In the genomic region with DNA sequence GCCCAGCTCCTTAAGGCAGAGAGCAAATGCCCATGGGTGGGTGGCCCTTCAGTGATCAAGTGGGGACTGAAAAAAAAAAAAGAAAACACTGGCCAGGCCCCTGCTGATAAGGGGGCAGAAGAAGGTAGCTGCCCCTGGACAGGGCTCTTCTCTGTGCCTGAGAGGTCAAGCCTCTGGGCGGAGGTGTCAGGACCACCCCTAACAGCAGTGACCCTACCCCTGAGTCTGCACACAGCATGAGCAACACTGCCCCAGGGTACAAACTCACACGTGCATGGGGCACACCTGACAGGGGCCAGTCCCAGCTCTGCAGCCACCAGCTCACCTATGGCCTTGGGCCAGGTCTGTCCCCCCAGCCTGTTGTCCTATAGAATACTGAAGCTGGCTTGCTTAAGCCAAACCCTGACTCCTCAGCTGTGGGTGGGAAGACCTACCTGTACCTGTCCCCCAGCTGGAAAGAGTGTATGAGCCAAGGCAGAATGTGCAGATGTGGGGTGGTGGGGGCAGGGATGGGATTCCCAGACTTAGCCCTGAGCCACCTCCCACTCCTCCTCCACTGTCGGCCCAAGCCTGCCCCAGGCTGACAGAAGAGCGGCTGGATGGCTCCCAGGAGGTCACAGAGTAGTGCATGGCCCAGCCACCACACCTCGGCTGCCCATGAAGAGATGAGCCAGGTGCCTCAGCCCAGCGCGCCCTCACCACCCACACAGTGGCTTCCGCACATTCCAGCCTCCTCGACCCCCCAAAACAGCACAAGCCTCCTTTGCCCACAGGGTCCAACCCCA, we compare ENCODE assay signal across 27 cellular contexts. TPM values are rescaled to one million over a fixed set of nuclear protein-coding genes. Genes with fewer than 3 reads are reported as not detected.
A peak's percentile ranks its signal among the peaks of the same experiment; 100 is the strongest.
DNase-seq lines count a peak whose midpoint lies in the region; ATAC-seq and TF ChIP-seq lines count a peak whose summit lies in the region.
"Had no signal": no experiment of that assay in that cellular context is flagged by ENCODE, and none has a peak within 500 bp of the region (broad histone marks: within the 10 kb centered on the region; RNA-seq: fewer than 3 reads in every experiment).

No MANE protein-coding gene starts in this region.

- H3K4me1 Mint-ChIP-seq in mesothelial cell of epicardium = peaks cover 31% of the 10 kb centered on the region

- no peak overlapping the region for H3K4me3 ChIP-seq in HEK293 (ENCODE audit: low read depth, low read length)
- peak overlapping the region in 1 of 2 donors; percentile 44 for H3K4me3 ChIP-seq in gastroesophageal sphincter
- peak overlapping the region in 3 of 4 donors; percentile 28 to 35 (median 34) for H3K4me3 ChIP-seq in stomach
- no peak overlapping the region for H3K4me3 ChIP-seq in coronary artery
- no peak overlapping the region for H3K4me3 ChIP-seq in thyroid gland (replicated peaks in 1 of 3)
- H3K4me3 ChIP-seq: BLaER1, SK-N-MC had no signal

- CTCF ChIA-PET in HEK293 (lab: Yijun Ruan, JAX) = interaction anchor here (0.7 to 1.8 kb wide), 5 partner anchors 8 to 56 kb away, joined by 3 to 8 read pairs (median 4); no protein-coding TSS in a partner anchor

- ATAC-seq in gastroesophageal sphincter = no peak
- ATAC-seq: activated T-cell treated with anti-CD3 and anti-CD28 coated beads, Interleukin-2, amount 50 U/mL, for 72 hours; naive thymus-derived CD8-positive, alpha-beta T cell had no signal

- no peak for DNase-seq in mesothelial cell of epicardium (ENCODE audit: low spot score in 2 of 2, unreplicated experiment in 2 of 2)
- no peak for DNase-seq in stomach
- DNase-seq in coronary artery (ENCODE audit: low spot score) = no peak
- no peak for DNase-seq in substantia nigra (lab: John Stamatoyannopoulos, UW)
- no peak for DNase-seq in thyroid gland
- DNase-seq: ACHN; activated CD4-positive, alpha-beta T cell treated with anti-CD3 and anti-CD28 coated beads for 4 hours; activated naive CD4-positive, alpha-beta T cell treated with anti-CD3 and anti-CD28 coated beads, Interleukin-2, amount 10 ng/mL, durations not matched to agents 7 days and 5 days; activated T-cell treated with anti-CD3 and anti-CD28 coated beads, Interleukin-2, amount 50 U/mL, for 72 hours; amniotic stem cell; COR-L47; H9; Kasumi-1; MV-4-11; NCI-H1694 treated with DMSO at 0.1 percent for 48 hours; NCI-H226; stimulated activated CD4-positive, alpha-beta T cell treated with anti-CD3 and anti-CD28 coated beads, Interleukin-15, amount 100 ng/mL, for 24 hours; stimulated activated naive CD8-positive, alpha-beta T cell treated with anti-CD3 and anti-CD28 coated beads, Interleukin-15, amount 100 ng/mL, for 72 hours had no signal

- TF ChIP-seq CTCF in HEK293 (tag by site-specific recombination; IDR thresholded peaks at IDR 0.05) (no peak), gastroesophageal sphincter (IDR thresholded peaks at IDR 0.05) (no peak), mesothelial cell of epicardium (IDR thresholded peaks at IDR 0.05; ENCODE audit: unreplicated experiment) (no peak), stomach (IDR thresholded peaks at IDR 0.05) (no peak), coronary artery (IDR thresholded peaks at IDR 0.05) (no peak), thyroid gland (IDR thresholded peaks at IDR 0.05) (no peak)

- TF ChIP-seq EP300 in gastroesophageal sphincter (IDR thresholded peaks at IDR 0.05) = no peak
- TF ChIP-seq EP300 in stomach (IDR thresholded peaks at IDR 0.05) = no peak

- peak overlapping the region; percentile 43 for H3K27ac Mint-ChIP-seq in mesothelial cell of epicardium
- H3K27ac Mint-ChIP-seq: activated naive CD4-positive, alpha-beta T cell treated with anti-CD3 and anti-CD28 coated beads, Interleukin-2, amount 10 ng/mL, durations not matched to agents 7 days and 5 days; activated T-cell treated with anti-CD3 and anti-CD28 coated beads, Interleukin-2, amount 50 U/mL, for 72 hours; H9; memory B cell had no signal

- TF ChIP-seq POLR2A in gastroesophageal sphincter (IDR thresholded peaks at IDR 0.05) = no peak
- no peak for TF ChIP-seq POLR2A in stomach (IDR thresholded peaks at IDR 0.05)
- TF ChIP-seq POLR2A in thyroid gland (IDR thresholded peaks at IDR 0.05) = no peak

- intact Hi-C loops in stomach (cut with DNase I; ENCODE audit: low total_unique reads) (no loop called here), thyroid gland (cut with DNase I) (no loop called here)

- no peaks in the 10 kb centered on the region for H3K9me3 Mint-ChIP-seq in mesothelial cell of epicardium
- H3K9me3 Mint-ChIP-seq: activated naive CD4-positive, alpha-beta T cell treated with anti-CD3 and anti-CD28 coated beads, Interleukin-2, amount 10 ng/mL, durations not matched to agents 7 days and 5 days; activated T-cell treated with anti-CD3 and anti-CD28 coated beads, Interleukin-2, amount 50 U/mL, for 72 hours; H9; memory B cell; stimulated activated naive CD8-positive, alpha-beta T cell treated with anti-CD3 and anti-CD28 coated beads, Interleukin-15, amount 100 ng/mL, for 72 hours had no signal

- H3K27me3 ChIP-seq in gastroesophageal sphincter (no peaks in the 10 kb centered on the region), stomach (peaks cover 0 to 55% (median 25%) of the 10 kb centered on the region in 3 donors), thyroid gland (no peaks in the 10 kb centered on the region)
- H3K27me3 ChIP-seq: BLaER1, pancreas had no signal

- POLR2A ChIA-PET in HEK293 (lab: Yijun Ruan, JAX) = interaction anchor here (0.5 kb wide), 1 partner anchor 19 kb away, joined by 6 read pairs; no protein-coding TSS in a partner anchor

- 40 to 80% methylated on average over 1 to 2 of the region's 9 CpGs for WGBS in gastroesophageal sphincter (ENCODE audit: low coverage in 1 of 2), 2 donors
- 71 to 100% (median 85%) methylated on average over 1 to 9 of the region's 9 CpGs for WGBS in stomach, 5 donors
- WGBS in thyroid gland, 2 donors = 82 to 84% methylated on average over 6 to 9 of the region's 9 CpGs

- no peaks in the 10 kb centered on the region for H3K4me1 ChIP-seq in HEK293 (ENCODE audit: control insufficient read depth, insufficient read depth, low read length)
- peaks cover 0 to 58% (median 29%) of the 10 kb centered on the region in 3 donors for H3K4me1 ChIP-seq in gastroesophageal sphincter
- peaks cover 16 to 39% (median 23%) of the 10 kb centered on the region in 4 donors for H3K4me1 ChIP-seq in stomach
- peaks cover 5 to 7% of the 10 kb centered on the region in 2 donors for H3K4me1 ChIP-seq in thyroid gland
- H3K4me1 ChIP-seq: pancreas had no signal

- H3K27ac ChIP-seq in HEK293 (ENCODE audit: extremely low read depth, low read depth, low read length) (no peak overlapping the region), gastroesophageal sphincter (peak overlapping the region in 3 of 4 donors; percentile 81 to 89 (median 85)), stomach (peak overlapping the region in 4 of 5 donors; percentile 56 to 78 (median 64)), coronary artery (no peak overlapping the region), substantia nigra (ENCODE audit: low read depth, low read length, poor library complexity, severe bottlenecking) (no peak overlapping the region), thyroid gland (no peak overlapping the region)
- H3K27ac ChIP-seq: BLaER1, breast epithelium, SK-N-MC had no signal

- H3K36me3 Mint-ChIP-seq in mesothelial cell of epicardium = no peaks in the 10 kb centered on the region
- H3K36me3 Mint-ChIP-seq: activated naive CD4-positive, alpha-beta T cell treated with anti-CD3 and anti-CD28 coated beads, Interleukin-2, amount 10 ng/mL, durations not matched to agents 7 days and 5 days had no signal

- H3K27me3 Mint-ChIP-seq in mesothelial cell of epicardium (ENCODE audit: low read depth) = no peaks in the 10 kb centered on the region

- H3K9me3 ChIP-seq in HEK293 (ENCODE audit: control insufficient read depth, insufficient read depth, low read depth, low read length) = no peaks in the 10 kb centered on the region
- H3K9me3 ChIP-seq in gastroesophageal sphincter = no peaks in the 10 kb centered on the region
- H3K9me3 ChIP-seq in stomach = no peaks in the 10 kb centered on the region
- no peaks in the 10 kb centered on the region for H3K9me3 ChIP-seq in thyroid gland
- H3K9me3 ChIP-seq: BLaER1, breast epithelium, pancreas had no signal

- H3K4me3 Mint-ChIP-seq in mesothelial cell of epicardium = peak overlapping the region; percentile 55
- H3K4me3 Mint-ChIP-seq: activated naive CD4-positive, alpha-beta T cell treated with anti-CD3 and anti-CD28 coated beads, Interleukin-2, amount 10 ng/mL, durations not matched to agents 7 days and 5 days; activated T-cell treated with anti-CD3 and anti-CD28 coated beads, Interleukin-2, amount 50 U/mL, for 72 hours; H9; memory B cell; naive thymus-derived CD8-positive, alpha-beta T cell; stimulated activated naive CD8-positive, alpha-beta T cell treated with anti-CD3 and anti-CD28 coated beads, Interleukin-15, amount 100 ng/mL, for 72 hours had no signal

- H3K36me3 ChIP-seq in HEK293 (ENCODE audit: control insufficient read depth in 2 of 2, insufficient read depth in 1 of 2, low read length in 2 of 2) = peaks cover 0 to 5% of the 10 kb centered on the region in 2 experiments; a peak in 1 of 3 replicates
- peaks cover 0 to 35% of the 10 kb centered on the region in 2 donors for H3K36me3 ChIP-seq in gastroesophageal sphincter
- H3K36me3 ChIP-seq in stomach = peaks cover 0 to 27% (median 8%) of the 10 kb centered on the region in 4 donors
- H3K36me3 ChIP-seq in thyroid gland = no peaks in the 10 kb centered on the region
- H3K36me3 ChIP-seq: breast epithelium, pancreas had no signal

TF ChIP-seq in HEK293, 187 proteins besides CTCF, POLR2A, EP300 and RAD21:
- TF ChIP-seq ZFHX2 (tag by site-specific recombination; conservative IDR thresholded peaks at IDR 0.05) = peak; percentile 71
- no peak for TF ChIP-seq ZNF768 (tag by site-specific recombination; IDR thresholded peaks at IDR 0.05)
- TF ChIP-seq EGR2 (tag by site-specific recombination; IDR thresholded peaks at IDR 0.05; ENCODE audit: low read depth) = peak; percentile 77

RNA-seq across cellular contexts. Expression of a gene that starts 23.7 kb away (rescaled TPM):
- 10 to 100 TPM; 26.6 to 63.8 (median 36.3) TPM for total RNA-seq in gastroesophageal sphincter
- 11.2 to 12.3 TPM (median 11.7 TPM) in 3 replicates for total RNA-seq in mesothelial cell of epicardium
- total RNA-seq in stomach = 10 to 100 TPM in 2 of 5 donors, 1 to 10 TPM in 3; 4.5 to 77.7 (median 8.8) TPM
- 10 to 100 TPM in 1 of 3 donors, 1 to 10 TPM in 2; 4.0 to 13.4 (median 4.2) TPM for polyA plus RNA-seq in stomach
- under 1 TPM; 0.33 to 0.93 (median 0.63) TPM for total RNA-seq in thyroid gland
- total RNA-seq: RPMI7951 had no signal

RNA-seq across cellular contexts. Expression of a gene that starts 36.4 kb away (rescaled TPM):
- 10 to 100 TPM in 2 of 4 donors, 1 to 10 TPM in 2; 6.8 to 29.4 (median 13.5) TPM for total RNA-seq in gastroesophageal sphincter
- total RNA-seq in mesothelial cell of epicardium = 6.0 to 7.8 TPM (median 6.6 TPM) in 3 replicates
- 10 to 100 TPM in 3 of 5 donors, 1 to 10 TPM in 2; 6.2 to 45.1 (median 27.7) TPM for total RNA-seq in stomach
- polyA plus RNA-seq in stomach = 1 to 10 TPM; 2.5 to 5.3 (median 4.4) TPM
- total RNA-seq in thyroid gland = 1 to 10 TPM; 5.2 to 8.1 (median 6.3) TPM

Comparison
In these comparisons a context has a peak if more than half of its experiments do, and no peak if none do; other contexts are left out.
1. H3K27ac ChIP-seq: peak in gastroesophageal sphincter (3 of 4) and stomach (4 of 5); none in HEK293 (single experiment), coronary artery (0 of 2), substantia nigra (single experiment) and thyroid gland (0 of 3).
2. H3K4me3 ChIP-seq: peak in stomach (3 of 4); none in HEK293 (single experiment), coronary artery (single experiment) and thyroid gland (0 of 3).